In genomic region chr15:39393575-39394335, GRCh38 we compare ENCODE assay signal across 30 cellular contexts.
DNase-seq lines count a peak whose midpoint lies in the region; FAIRE-seq and TF ChIP-seq lines count a peak whose summit lies in the region.
"Had no signal": no experiment of that assay in that cellular context is flagged by ENCODE, and none has a peak within 500 bp of the region (broad histone marks: within the 10 kb centered on the region; RNA-seq: fewer than 3 reads in every experiment).

No MANE protein-coding gene starts in this region.

- no peaks in the 10 kb centered on the region for H3K27me3 ChIP-seq in Karpas-422 (ENCODE audit: low read length)
- H3K27me3 ChIP-seq in astrocyte (ENCODE audit: insufficient read depth, low read length): no peaks in the 10 kb centered on the region
- H3K27me3 ChIP-seq in mucosa of rectum (ENCODE audit: control insufficient read depth in 2 of 2, insufficient read depth in 2 of 2, low read length in 2 of 2): no peaks in the 10 kb centered on the region
- no peaks in the 10 kb centered on the region for H3K27me3 ChIP-seq in BE2C
- no peaks in the 10 kb centered on the region for H3K27me3 ChIP-seq in prostate gland (replicated peaks; ENCODE audit: insufficient read depth)
- H3K27me3 ChIP-seq: breast epithelium, testis had no signal

- H3K27ac ChIP-seq in C4-2B (peak overlapping the region; percentile 91), Karpas-422 (ENCODE audit: low read length) (no peak overlapping the region), astrocyte (ENCODE audit: low read depth, low read length) (no peak overlapping the region), mucosa of rectum (ENCODE audit: low read depth in 2 of 2, low read length in 2 of 2) (peak overlapping the region; percentile 7 to 59), prostate gland (no peak overlapping the region)
- H3K27ac ChIP-seq: breast epithelium, parathyroid adenoma, spleen, testis had no signal

- no peaks in the 10 kb centered on the region for H3K4me1 ChIP-seq in Karpas-422 (ENCODE audit: low read length)
- H3K4me1 ChIP-seq in astrocyte (ENCODE audit: insufficient read depth, low read length): no peaks in the 10 kb centered on the region
- peaks cover 19 to 25% of the 10 kb centered on the region in 2 donors for H3K4me1 ChIP-seq in mucosa of rectum (ENCODE audit: control insufficient read depth in 2 of 2, insufficient read depth in 2 of 2, low read length in 2 of 2)
- H3K4me1 ChIP-seq in BE2C: no peaks in the 10 kb centered on the region
- no peaks in the 10 kb centered on the region for H3K4me1 ChIP-seq in prostate gland (replicated peaks)
- H3K4me1 ChIP-seq: breast epithelium, HAP-1, parathyroid adenoma, testis had no signal

- TF ChIP-seq POLR2A in prostate gland (IDR thresholded peaks at IDR 0.05): no peak

- no peak overlapping the region for H3K27ac Mint-ChIP-seq in astrocyte (ENCODE audit: unreplicated experiment)
- H3K27ac Mint-ChIP-seq in endothelial cell (ENCODE audit: unreplicated experiment): no peak overlapping the region
- H3K27ac Mint-ChIP-seq: activated CD4-positive, alpha-beta T cell treated with anti-CD3 and anti-CD28 coated beads, Interleukin-2, amount 10 ng/mL, durations not matched to agents 24 days and 14 days; activated naive CD4-positive, alpha-beta T cell treated with anti-CD3 and anti-CD28 coated beads, Interleukin-2, amount 50 U/mL, for 72 hours; CD8-positive, alpha-beta memory T cell; stimulated activated naive CD8-positive, alpha-beta T cell treated with anti-CD3 and anti-CD28 coated beads, Interleukin-15, Interleukin-2, amounts not matched to agents 100 ng/mL and 50 ng/mL, for 24 hours had no signal

- DNase-seq in Karpas-422 (peak; percentile 24), astrocyte (ENCODE audit: low read depth) (no peak), BE2C (no peak), NCI-H146 (lab: John Stamatoyannopoulos, UW) (no peak), prostate gland (ENCODE audit: low spot score) (no peak), endothelial cell (ENCODE audit: low spot score) (no peak)
- DNase-seq: activated CD4-positive, alpha-beta T cell treated with anti-CD3 and anti-CD28 coated beads, Interleukin-2, amount 10 ng/mL, durations not matched to agents 24 days and 14 days; CD8-positive, alpha-beta memory T cell; hypothalamus; left cardiac atrium; NCI-H1105 treated with DMSO at 0.1 percent for 48 hours; NCI-H2029 treated with DMSO at 0.1 percent for 48 hours; NCI-H226; NCI-H526 treated with DMSO at 0.1 percent for 48 hours; NK-92 treated with Interleukin-12 subunit alpha and Interleukin-12 subunit beta, amount 100 ng/mL, for 24 hours; Right ventricle myocardium superior; spleen; stimulated activated CD4-positive, alpha-beta T cell treated with anti-CD3 and anti-CD28 coated beads, Interleukin-2, amount 100 ng/mL, for 24 hours; SW 1271; T1000; testis had no signal

- no peak overlapping the region for H3K4me3 ChIP-seq in Karpas-422 (ENCODE audit: low read length)
- no peak overlapping the region for H3K4me3 ChIP-seq in astrocyte (ENCODE audit: insufficient read depth, low read depth, low read length)
- peak overlapping the region in 1 of 2 donors; percentile 57 for H3K4me3 ChIP-seq in mucosa of rectum (ENCODE audit: low read length in 2 of 2)
- H3K4me3 ChIP-seq in BE2C (ENCODE audit: low read depth, low read length): no peak overlapping the region
- H3K4me3 ChIP-seq in prostate gland: no peak overlapping the region
- H3K4me3 ChIP-seq: breast epithelium, HAP-1, spleen, testis had no signal

- H2AFZ ChIP-seq in Karpas-422 (ENCODE audit: low read length) (no peak overlapping the region), astrocyte (ENCODE audit: low read depth, low read length) (no peak overlapping the region)
- H2AFZ ChIP-seq: parathyroid adenoma had no signal

- H3K9ac ChIP-seq in Karpas-422 (ENCODE audit: low read length) (no peak overlapping the region), astrocyte (ENCODE audit: low read length) (no peak overlapping the region), mucosa of rectum (ENCODE audit: low read depth in 1 of 2, low read length in 2 of 2) (no peak overlapping the region)
- H3K9ac ChIP-seq: parathyroid adenoma had no signal

- H3K4me1 Mint-ChIP-seq in astrocyte (ENCODE audit: low read depth, unreplicated experiment) (peaks cover 17% of the 10 kb centered on the region), endothelial cell (ENCODE audit: unreplicated experiment) (peaks cover 7% of the 10 kb centered on the region)
- H3K4me1 Mint-ChIP-seq: activated CD4-positive, alpha-beta T cell treated with anti-CD3 and anti-CD28 coated beads, Interleukin-2, amount 10 ng/mL, durations not matched to agents 24 days and 14 days; CD8-positive, alpha-beta memory T cell had no signal

- H3K4me3 Mint-ChIP-seq in astrocyte (ENCODE audit: unreplicated experiment) (no peak overlapping the region), endothelial cell (ENCODE audit: unreplicated experiment) (no peak overlapping the region)
- H3K4me3 Mint-ChIP-seq: activated CD4-positive, alpha-beta T cell treated with anti-CD3 and anti-CD28 coated beads, Interleukin-2, amount 10 ng/mL, durations not matched to agents 24 days and 14 days; CD8-positive, alpha-beta memory T cell; stimulated activated naive CD8-positive, alpha-beta T cell treated with anti-CD3 and anti-CD28 coated beads, Interleukin-15, Interleukin-2, amounts not matched to agents 100 ng/mL and 50 ng/mL, for 24 hours had no signal

- peak; percentile 43 for FAIRE-seq in astrocyte (lab: Jason Lieb, UNC)
- FAIRE-seq: G401.6, urothelium cell line had no signal

- H3K36me3 Mint-ChIP-seq in astrocyte (ENCODE audit: low read depth, unreplicated experiment) (no peaks in the 10 kb centered on the region), endothelial cell (ENCODE audit: low read depth, unreplicated experiment) (no peaks in the 10 kb centered on the region)
- H3K36me3 Mint-ChIP-seq: activated naive CD4-positive, alpha-beta T cell treated with anti-CD3 and anti-CD28 coated beads, Interleukin-2, amount 50 U/mL, for 72 hours; CD8-positive, alpha-beta memory T cell had no signal

- no peaks in the 10 kb centered on the region for H3K9me2 ChIP-seq in Karpas-422 (replicated peaks; ENCODE audit: insufficient read depth, low read length)

- H3K27me3 Mint-ChIP-seq in astrocyte (ENCODE audit: low read depth, unreplicated experiment) (peaks cover 4% of the 10 kb centered on the region), endothelial cell (ENCODE audit: unreplicated experiment) (no peaks in the 10 kb centered on the region)

- H3K9me3 Mint-ChIP-seq in astrocyte (ENCODE audit: unreplicated experiment) (no peaks in the 10 kb centered on the region), endothelial cell (ENCODE audit: unreplicated experiment) (no peaks in the 10 kb centered on the region)
- H3K9me3 Mint-ChIP-seq: activated CD4-positive, alpha-beta T cell treated with anti-CD3 and anti-CD28 coated beads, Interleukin-2, amount 10 ng/mL, durations not matched to agents 24 days and 14 days; activated naive CD4-positive, alpha-beta T cell treated with anti-CD3 and anti-CD28 coated beads, Interleukin-2, amount 50 U/mL, for 72 hours; stimulated activated naive CD8-positive, alpha-beta T cell treated with anti-CD3 and anti-CD28 coated beads, Interleukin-15, Interleukin-2, amounts not matched to agents 100 ng/mL and 50 ng/mL, for 24 hours had no signal

- H3K9me3 ChIP-seq in Karpas-422 (ENCODE audit: low read length) (no peaks in the 10 kb centered on the region), astrocyte (ENCODE audit: insufficient read depth, low read depth, low read length) (no peaks in the 10 kb centered on the region), mucosa of rectum (ENCODE audit: control insufficient read depth in 2 of 2, low read length in 2 of 2) (no peaks in the 10 kb centered on the region), BE2C (no peaks in the 10 kb centered on the region), prostate gland (no peaks in the 10 kb centered on the region)
- H3K9me3 ChIP-seq: breast epithelium, HAP-1, spleen, testis had no signal

- intact Hi-C loops in prostate gland (cut with DNase I): no loop called here

- H3K79me2 ChIP-seq in Karpas-422 (ENCODE audit: low read length): no peaks in the 10 kb centered on the region
- H3K79me2 ChIP-seq in astrocyte (ENCODE audit: insufficient read depth, low read length): no peaks in the 10 kb centered on the region
- H3K79me2 ChIP-seq: parathyroid adenoma had no signal

- H3K36me3 ChIP-seq in Karpas-422 (ENCODE audit: insufficient read depth, low read length) (no peaks in the 10 kb centered on the region), astrocyte (ENCODE audit: insufficient read depth, low read length) (no peaks in the 10 kb centered on the region), mucosa of rectum (ENCODE audit: control insufficient read depth in 2 of 2, insufficient read depth in 2 of 2, low read length in 2 of 2) (no peaks in the 10 kb centered on the region), BE2C (no peaks in the 10 kb centered on the region), prostate gland (no peaks in the 10 kb centered on the region)
- H3K36me3 ChIP-seq: breast epithelium, HAP-1, spleen had no signal

- H3K4me2 ChIP-seq in Karpas-422 (ENCODE audit: low read depth, low read length, poor library complexity, severe bottlenecking) (no peak overlapping the region), astrocyte (ENCODE audit: low read length) (no peak overlapping the region)

- no peaks in the 10 kb centered on the region for H4K20me1 ChIP-seq in Karpas-422 (ENCODE audit: insufficient read depth, low read depth, low read length)
- H4K20me1 ChIP-seq in astrocyte (ENCODE audit: insufficient read depth, low read length): no peaks in the 10 kb centered on the region

- 46% methylated on average over 4 of the region's 4 CpGs for WGBS in prostate gland

- TF ChIP-seq CTCF in C4-2B (conservative IDR thresholded peaks at IDR 0.05): no peak
- TF ChIP-seq CTCF in astrocyte (IDR thresholded peaks at IDR 0.05; ENCODE audit: insufficient read depth, low read depth, low read length): no peak
- no peak for TF ChIP-seq CTCF in BE2C (IDR thresholded peaks at IDR 0.05; ENCODE audit: low read depth, low read length)
- TF ChIP-seq CTCF in prostate gland (IDR thresholded peaks at IDR 0.05): no peak
- TF ChIP-seq CTCF in endothelial cell (IDR thresholded peaks at IDR 0.05; ENCODE audit: unreplicated experiment): no peak

Comparison
In these comparisons a context has a peak if more than half of its experiments do, and no peak if none do; other contexts are left out.
1. H3K27ac ChIP-seq: peak in C4-2B (single experiment) and mucosa of rectum (2 of 2); none in Karpas-422 (single experiment), astrocyte (single experiment) and prostate gland (0 of 2).